10 cellular contexts compared by ENCODE assay signal in the genomic region with DNA sequence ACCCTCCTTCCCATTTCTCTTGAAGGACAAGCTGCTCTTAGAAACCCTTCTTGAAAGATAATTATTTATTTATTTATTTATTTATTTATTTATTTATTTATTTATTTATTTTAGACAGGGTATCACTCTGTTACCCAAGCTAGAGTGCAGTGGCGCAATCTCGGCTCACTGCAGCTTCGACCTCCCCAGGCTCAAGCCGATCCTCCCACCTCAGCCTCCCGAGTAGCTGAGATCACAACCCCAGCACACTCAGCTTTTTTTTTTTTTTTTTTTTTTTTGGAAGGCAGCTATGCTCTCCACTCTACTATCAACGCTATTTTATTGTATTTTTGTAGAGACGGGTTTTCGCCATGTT. TPM values are rescaled to one million over a fixed set of nuclear protein-coding genes. Genes with fewer than 3 reads are reported as not detected.
DNase-seq lines count a peak whose midpoint lies in the region; ATAC-seq, FAIRE-seq and TF ChIP-seq lines count a peak whose summit lies in the region.
"Had no signal": no experiment of that assay in that cellular context is flagged by ENCODE, and none has a peak within 500 bp of the region (broad histone marks: within the 10 kb centered on the region; RNA-seq: fewer than 3 reads in every experiment).

No MANE protein-coding gene starts in this region.

- in situ Hi-C loops in GM12878 (cut with MboI), result no loop called here

- SMC1A ChIA-PET in GM12878 (lab: Charles Lee; ENCODE audit: uncharacterized antibody, unreplicated experiment), result interaction anchor here (0.7 to 4.4 kb wide), 3 partner anchors 22 to 107 kb away, joined by 3 to 34 read pairs (median 3); no protein-coding TSS in a partner anchor

- TF ChIP-seq POLR2A in A549 (IDR thresholded peaks at IDR 0.05; ENCODE audit: low read length), result no peak
- no peak for TF ChIP-seq POLR2A in GM12878 (IDR thresholded peaks at IDR 0.05; ENCODE audit: low read depth, low read length)

- H3K27ac Mint-ChIP-seq in natural killer cell treated with Interleukin-12 subunit alpha and Interleukin-12 subunit beta and Interleukin-15 and Interleukin-18, amount 100 ng/mL, for 72 hours, result peak overlapping the region in 1 of 2 donors; percentile 66

- H3K9me3 ChIP-seq in A549 (no peaks in the 10 kb centered on the region), GM12878 (replicated peaks; ENCODE audit: control insufficient read depth, insufficient read depth, low read length) (no peaks in the 10 kb centered on the region)

- H4K20me1 ChIP-seq in GM12878 (ENCODE audit: control insufficient read depth, insufficient read depth), result no peaks in the 10 kb centered on the region

- no peak for TF ChIP-seq CTCF in A549 (IDR thresholded peaks at IDR 0.05)
- no peak for TF ChIP-seq CTCF in HFF-Myc (IDR thresholded peaks at IDR 0.05; ENCODE audit: low read depth, low read length, missing control alignments)
- TF ChIP-seq CTCF in GM12878 (IDR thresholded peaks at IDR 0.05 in 2 of 3, conservative IDR thresholded peaks at IDR 0.05 in 1 of 3; ENCODE audit: control insufficient read depth in 2 of 3, extremely low read depth in 1 of 3, insufficient read depth in 1 of 3, low read depth in 3 of 3, low read length in 3 of 3), result no peak

- H3K27me3 ChIP-seq in GM12878 (replicated peaks in 1 of 2; ENCODE audit: control insufficient read depth in 2 of 2, insufficient read depth in 2 of 2, low read length in 1 of 2), result no peaks in the 10 kb centered on the region

- RAD21 ChIA-PET in GM12878 (lab: Charles Lee; ENCODE audit: unreplicated experiment), result interaction anchor here (0.7 to 4.4 kb wide), 5 partner anchors 57 to 990 kb away, joined by 3 to 26 read pairs (median 4); no protein-coding TSS in a partner anchor

- no TSS peak for BruUV-seq in GM12878 (replicated peaks; lab: Mats Ljungman, UMichigan)

- no peaks in the 10 kb centered on the region for H3K79me2 ChIP-seq in GM12878 (ENCODE audit: control insufficient read depth, insufficient read depth, low read length)

- DNase-seq in A549 (ENCODE audit: low read depth in 1 of 2, low spot score in 1 of 2), result no peak
- no peak for DNase-seq in HFF-Myc (ENCODE audit: extremely low read depth, low read depth)
- DNase-seq in GM12878 (ENCODE audit: low read depth, low spot score), result no peak
- no peak for DNase-seq in natural killer cell treated with Interleukin-12 subunit alpha and Interleukin-12 subunit beta and Interleukin-15 and Interleukin-18, amount 100 ng/mL, for 72 hours (ENCODE audit: low spot score)
- DNase-seq in DMS79 (lab: John Stamatoyannopoulos, UW), result no peak
- DNase-seq in NCI-H82 (lab: John Stamatoyannopoulos, UW), result no peak
- DNase-seq: NCI-H524 treated with DMSO at 0.1 percent for 48 hours had no signal

- CTCF ChIA-PET in A549 (lab: Yijun Ruan, JAX), result interaction anchor here (0.6 to 3.3 kb wide), 8 partner anchors 10 to 402 kb away, joined by 3 to 19 read pairs (median 4); partner anchors contain the start of gene SMIM28
- CTCF ChIA-PET in GM12878 (lab: Yijun Ruan, JAX), result interaction anchor here (0.7 to 2.0 kb wide), 13 partner anchors 10 to 287 kb away, joined by 3 to 9 read pairs (median 3); no protein-coding TSS in a partner anchor

- H3K4me2 ChIP-seq in A549, result peak overlapping the region; percentile 91
- H3K4me2 ChIP-seq in GM12878 (ENCODE audit: control insufficient read depth, insufficient read depth), result peak overlapping the region; percentile 97

- peaks cover 0 to 10% of the 10 kb centered on the region in 2 donors for H3K27me3 Mint-ChIP-seq in natural killer cell treated with Interleukin-12 subunit alpha and Interleukin-12 subunit beta and Interleukin-15 and Interleukin-18, amount 100 ng/mL, for 72 hours

- no peak overlapping the region for H2AFZ ChIP-seq in GM12878 (ENCODE audit: control insufficient read depth, low read depth, low read length)

- peak overlapping the region; percentile 76 for H3K4me3 Mint-ChIP-seq in natural killer cell treated with Interleukin-12 subunit alpha and Interleukin-12 subunit beta and Interleukin-15 and Interleukin-18, amount 100 ng/mL, for 72 hours

- no peak overlapping the region for H3K9ac ChIP-seq in GM12878 (ENCODE audit: control insufficient read depth, insufficient read depth, low read length)

- ATAC-seq in A549, result no peak
- no peak for ATAC-seq in GM12878
- ATAC-seq in natural killer cell treated with Interleukin-12 subunit alpha and Interleukin-12 subunit beta and Interleukin-15 and Interleukin-18, amount 100 ng/mL, for 72 hours, result no peak
- ATAC-seq in HG02981 (IDR thresholded peaks at IDR 0.05; ENCODE audit: unreplicated experiment), result no peak
- no peak for ATAC-seq in SK-N-SH treated with all-trans-retinoic acid at 6 μM for 48 hours

- H3K4me1 ChIP-seq in A549 (0 out of 3 replicates have a peak, but pooled peaks cover 6% of the 10 kb centered on the region), GM12878 (ENCODE audit: control insufficient read depth, insufficient read depth, low read length) (peaks cover 3% of the 10 kb centered on the region; the same call in 1 of the 2 replicates)

- H3K36me3 ChIP-seq in GM12878 (ENCODE audit: control insufficient read depth in 2 of 2, insufficient read depth in 2 of 2, low read length in 1 of 2), result peaks cover 0 to 3% of the 10 kb centered on the region in 2 experiments; a peak in 1 of 4 replicates

- intact Hi-C loops in GM12878 (cut with micrococcal nuclease; ENCODE audit: unreplicated experiment), result loop anchor here (5.0 kb wide), 1 partner anchor 116 kb away; no protein-coding TSS in a partner anchor

- WGBS in A549 (ENCODE audit: missing lambda C conversion rate), result 92% methylated on average over 8 of the region's 8 CpGs
- 89% methylated on average over 8 of the region's 8 CpGs for WGBS in GM12878 (ENCODE audit: insufficient coverage, insufficient replicate concordance, low lambda C conversion rate, missing lambda C conversion rate)

- peaks cover 5 to 12% of the 10 kb centered on the region in 2 donors for H3K4me1 Mint-ChIP-seq in natural killer cell treated with Interleukin-12 subunit alpha and Interleukin-12 subunit beta and Interleukin-15 and Interleukin-18, amount 100 ng/mL, for 72 hours (ENCODE audit: low read depth in 2 of 2)

- FAIRE-seq in A549 (lab: Jason Lieb, UNC), result no peak
- FAIRE-seq in GM12878 (lab: Jason Lieb, UNC), result no peak

- TF ChIP-seq RAD21 in A549 (conservative IDR thresholded peaks at IDR 0.05 in 1 of 2, IDR thresholded peaks at IDR 0.05 in 1 of 2) (no peak), GM12878 (IDR thresholded peaks at IDR 0.05; ENCODE audit: insufficient read depth, low read depth, low read length) (no peak)

- no peaks in the 10 kb centered on the region for H3K36me3 Mint-ChIP-seq in natural killer cell treated with Interleukin-12 subunit alpha and Interleukin-12 subunit beta and Interleukin-15 and Interleukin-18, amount 100 ng/mL, for 72 hours

- H3K9me3 Mint-ChIP-seq in natural killer cell treated with Interleukin-12 subunit alpha and Interleukin-12 subunit beta and Interleukin-15 and Interleukin-18, amount 100 ng/mL, for 72 hours, result no peaks in the 10 kb centered on the region

- H3K27ac ChIP-seq in A549, result peak overlapping the region in 1 of 2 experiments; percentile 97; a peak in 4 of 6 replicates
- H3K27ac ChIP-seq in GM12878 (ENCODE audit: control insufficient read depth, insufficient read depth), result no peak overlapping the region

- peak overlapping the region; percentile 70 for H3K4me3 ChIP-seq in A549
- H3K4me3 ChIP-seq in HFF-Myc (replicated peaks; ENCODE audit: low read depth, low read length), result peak overlapping the region; percentile 75
- peak overlapping the region; percentile 87; the same call in 1 of the 2 replicates for H3K4me3 ChIP-seq in GM12878

- no peak for TF ChIP-seq EP300 in A549 (IDR thresholded peaks at IDR 0.05)
- TF ChIP-seq EP300 in GM12878 (IDR thresholded peaks at IDR 0.05; ENCODE audit: borderline replicate concordance in 1 of 2, control insufficient read depth in 1 of 2, low read depth in 2 of 2, low read length in 2 of 2), result no peak

- POLR2A ChIA-PET in A549 (lab: Yijun Ruan, JAX) (no interaction called here), GM12878 (lab: Charles Lee) (interaction anchor here (0.6 to 1.0 kb wide), 2 partner anchors 26 to 177 kb away, joined by 4 read pairs; no protein-coding TSS in a partner anchor)

RNA-seq across cellular contexts. Expression of gene HEBP2, which starts 1.2 kb away (rescaled TPM):
- polyA plus RNA-seq in A549 (2011; rRNA removed) (12.2 and 22.1 TPM in 2 replicates), A549 (2017; fragmentation: RNase III; extraction: RNeasy Plus Mini Kit Qiagen cat#74134 plus additional on column Dnase treatment) (17.4 to 22.2 TPM (median 18.0 TPM) in 3 replicates), GM12878 (2011; rRNA removed) (25.2 and 52.2 TPM in 2 replicates), GM12878 (2014; fragmentation: Illumina TruSeq; extraction: Trizol) (3.9 and 5.3 TPM in 2 replicates), GM12878 (2014; fragmentation: Nextera tagmentation; extraction: Ambion mirVana) (10 to 100 TPM in 1 of 2 experiments, 1 to 10 TPM in 1; 3.8 to 17.2 TPM), GM12878 (2014; rRNA removed) (16.7 and 17.5 TPM in 2 replicates), GM12878 (2016; fragmentation: Nextera tagmentation; extraction: Ambion mirVana) (10 to 100 TPM; 40.1 to 41.8 TPM)
- 10.8 and 14.6 TPM in 2 replicates for polyA plus RNA-seq in A549 (2012; cell fraction: cytosol; rRNA removed)
- polyA plus RNA-seq in A549 (2012; cell fraction: nucleus; rRNA removed), result 9.6 and 10.1 TPM in 2 replicates
- polyA minus RNA-seq in A549 (2011; rRNA and poly(A)+ RNA removed), result 2.3 and 3.6 TPM in 2 replicates
- total RNA-seq in GM12878 (2013; cell fraction: nucleolus; rRNA removed), result 10.2 and 10.9 TPM in 2 replicates
- total RNA-seq in GM12878 (2014; rRNA removed) (13.1 and 15.2 TPM in 2 replicates), GM12878 (2014; rRNA removed; fragmentation: Illumina TruSeq; extraction: Trizol) (7.0 and 7.4 TPM in 2 replicates), GM12878 (2021) (23.8 and 24.8 TPM in 2 replicates)
- polyA plus RNA-seq in GM12878 (2011; ENCODE audit: low read depth), result 2.8 TPM
- polyA plus RNA-seq in GM12878 (2011; cell fraction: cytosol; rRNA removed), result 6.2 and 11.5 TPM in 2 replicates
- polyA plus RNA-seq in GM12878 (2011; cell fraction: nucleus; rRNA removed), result 10.9 and 12.1 TPM in 2 replicates
- polyA plus RNA-seq in GM12878 (2012), result 13.6 and 18.6 TPM in 2 replicates
- polyA minus RNA-seq in GM12878 (2011; rRNA and poly(A)+ RNA removed), result 3.5 and 5.9 TPM in 2 replicates
- polyA minus RNA-seq in GM12878 (2011; cell fraction: cytosol; rRNA and poly(A)+ RNA removed), result 2.2 and 4.4 TPM in 2 replicates
- polyA minus RNA-seq in GM12878 (2011; cell fraction: nucleus; rRNA and poly(A)+ RNA removed), result 2.7 and 4.0 TPM in 2 replicates
- total RNA-seq in natural killer cell treated with Interleukin-12 subunit alpha and Interleukin-12 subunit beta and Interleukin-15 and Interleukin-18, amount 100 ng/mL, for 72 hours, result 10 to 100 TPM; 14.4 to 17.2 TPM

RNA-seq across cellular contexts. Expression of gene SMIM28, which starts 25.1 kb away (rescaled TPM):
- polyA plus RNA-seq in A549 (2011; rRNA removed), result not detected in 2 replicates
- not detected in 2 replicates for polyA plus RNA-seq in A549 (2012; cell fraction: cytosol; rRNA removed)
- polyA plus RNA-seq in A549 (2012; cell fraction: nucleus; rRNA removed), result not detected in 2 replicates
- not detected in 3 replicates for polyA plus RNA-seq in A549 (2017; fragmentation: RNase III; extraction: RNeasy Plus Mini Kit Qiagen cat#74134 plus additional on column Dnase treatment)
- polyA minus RNA-seq in A549 (2011; rRNA and poly(A)+ RNA removed), result not detected in 2 replicates
- total RNA-seq in GM12878 (2013; cell fraction: nucleolus; rRNA removed), result not detected in 2 replicates
- total RNA-seq in GM12878 (2014; rRNA removed), result not detected in 2 replicates
- not detected in 2 replicates for total RNA-seq in GM12878 (2014; rRNA removed; fragmentation: Illumina TruSeq; extraction: Trizol)
- not detected in 2 replicates for total RNA-seq in GM12878 (2021)
- not detected for polyA plus RNA-seq in GM12878 (2011; ENCODE audit: low read depth)
- not detected in 2 replicates for polyA plus RNA-seq in GM12878 (2011; rRNA removed)
- polyA plus RNA-seq in GM12878 (2011; cell fraction: cytosol; rRNA removed), result not detected in 2 replicates
- polyA plus RNA-seq in GM12878 (2011; cell fraction: nucleus; rRNA removed), result not detected in 2 replicates
- not detected in 2 replicates for polyA plus RNA-seq in GM12878 (2012)
- not detected in 2 replicates for polyA plus RNA-seq in GM12878 (2014; fragmentation: Illumina TruSeq; extraction: Trizol)
- polyA plus RNA-seq in GM12878 (2014; fragmentation: Nextera tagmentation; extraction: Ambion mirVana), result not detected
- polyA plus RNA-seq in GM12878 (2014; rRNA removed), result not detected in 2 replicates
- not detected for polyA plus RNA-seq in GM12878 (2016; fragmentation: Nextera tagmentation; extraction: Ambion mirVana)
- not detected in 2 replicates for polyA minus RNA-seq in GM12878 (2011; rRNA and poly(A)+ RNA removed)
- not detected in 2 replicates for polyA minus RNA-seq in GM12878 (2011; cell fraction: cytosol; rRNA and poly(A)+ RNA removed)
- polyA minus RNA-seq in GM12878 (2011; cell fraction: nucleus; rRNA and poly(A)+ RNA removed), result not detected in 2 replicates
- total RNA-seq in natural killer cell treated with Interleukin-12 subunit alpha and Interleukin-12 subunit beta and Interleukin-15 and Interleukin-18, amount 100 ng/mL, for 72 hours, result not detected
- total RNA-seq: mononuclear cell had no signal
